8 cellular contexts compared by ENCODE assay signal in genomic region chr18:48605408-48605845, GRCh38.
DNase-seq lines count a peak whose midpoint lies in the region; ATAC-seq and TF ChIP-seq lines count a peak whose summit lies in the region.

No MANE protein-coding gene starts in this region.

- peak; percentile 57 for TF ChIP-seq CTCF in DOHH2 (IDR thresholded peaks at IDR 0.05; ENCODE audit: low read depth, low read length, poor library complexity, severe bottlenecking)
- TF ChIP-seq CTCF in fibroblast of pulmonary artery (IDR thresholded peaks at IDR 0.05; ENCODE audit: low read length, missing control alignments) = peak; percentile 34
- TF ChIP-seq CTCF in CD8-positive, alpha-beta T cell (IDR thresholded peaks at IDR 0.05) = no peak
- TF ChIP-seq CTCF in testis (IDR thresholded peaks at IDR 0.05) = no peak

- no peaks in the 10 kb centered on the region for H3K9me3 Mint-ChIP-seq in CD8-positive, alpha-beta T cell

- 49 to 56% methylated on average over 3 of the region's 3 CpGs for WGBS in testis, 2 donors

- no peaks in the 10 kb centered on the region for H3K36me3 Mint-ChIP-seq in CD8-positive, alpha-beta T cell

- H3K4me3 ChIP-seq in DOHH2 (ENCODE audit: low read length) (no peak overlapping the region), fibroblast of pulmonary artery (replicated peaks; ENCODE audit: low read depth, low read length) (no peak overlapping the region), testis (no peak overlapping the region)
- H3K4me3 ChIP-seq in CD8-positive, alpha-beta T cell (ENCODE audit: low read depth, low read length) = no peak overlapping the region

- H3K4me1 ChIP-seq in DOHH2 (ENCODE audit: control insufficient read depth, low read length) = peaks cover 5% of the 10 kb centered on the region; the same call in 1 of the 2 replicates
- no peaks in the 10 kb centered on the region for H3K4me1 ChIP-seq in CD8-positive, alpha-beta T cell (ENCODE audit: insufficient read depth, low read length)
- H3K4me1 ChIP-seq in testis = peaks cover 46% of the 10 kb centered on the region

- no peaks in the 10 kb centered on the region for H3K27me3 ChIP-seq in DOHH2 (ENCODE audit: control insufficient read depth, low read length)
- no peaks in the 10 kb centered on the region for H3K27me3 ChIP-seq in CD8-positive, alpha-beta T cell (ENCODE audit: insufficient read depth, low read length)
- no peaks in the 10 kb centered on the region for H3K27me3 ChIP-seq in testis

- H3K4me2 ChIP-seq in DOHH2 (ENCODE audit: low read length) = no peak overlapping the region

- CTCF ChIA-PET in CD8-positive, alpha-beta T cell (lab: Charles Lee) = no interaction called here

- H3K27ac ChIP-seq in DOHH2 (ENCODE audit: low read depth, low read length) = no peak overlapping the region
- H3K27ac ChIP-seq in CD8-positive, alpha-beta T cell (ENCODE audit: low read depth, low read length) = no peak overlapping the region
- no peak overlapping the region for H3K27ac ChIP-seq in testis

- ATAC-seq in HG02610 (IDR thresholded peaks at IDR 0.05; ENCODE audit: unreplicated experiment) (peak; percentile 52), GM21360 (IDR thresholded peaks at IDR 0.05; ENCODE audit: unreplicated experiment) (no peak)
- no peak for ATAC-seq in CD8-positive, alpha-beta T cell

- no peaks in the 10 kb centered on the region for H3K9me2 ChIP-seq in DOHH2 (replicated peaks; ENCODE audit: control insufficient read depth, low read length)

- no peak overlapping the region for H3K27ac Mint-ChIP-seq in CD8-positive, alpha-beta T cell

- intact Hi-C loops in CD8-positive, alpha-beta T cell (cut with DNase I, micrococcal nuclease) = no loop called here
- intact Hi-C loops in testis (cut with DNase I; ENCODE audit: low total_unique reads) = no loop called here

- H3K27me3 Mint-ChIP-seq in CD8-positive, alpha-beta T cell (ENCODE audit: low read depth) = no peaks in the 10 kb centered on the region

- no peaks in the 10 kb centered on the region for H3F3A ChIP-seq in DOHH2 (ENCODE audit: control insufficient read depth, insufficient read depth)

- no peak overlapping the region for H3K4me3 Mint-ChIP-seq in CD8-positive, alpha-beta T cell

- H4K20me1 ChIP-seq in DOHH2 (ENCODE audit: control insufficient read depth, insufficient read depth, low read depth, low read length) = no peaks in the 10 kb centered on the region

- DNase-seq in NCI-H774 (lab: John Stamatoyannopoulos, UW) (peak; percentile 15), fibroblast of pulmonary artery (ENCODE audit: low read depth) (peak; percentile 38), cerebellar cortex (ENCODE audit: low spot score) (no peak), testis (no peak)
- DNase-seq in CD8-positive, alpha-beta T cell = no peak

- POLR2A ChIA-PET in CD8-positive, alpha-beta T cell (lab: Charles Lee) = no interaction called here

- no peaks in the 10 kb centered on the region for H3K36me3 ChIP-seq in DOHH2 (ENCODE audit: control insufficient read depth, low read length)
- no peaks in the 10 kb centered on the region for H3K36me3 ChIP-seq in CD8-positive, alpha-beta T cell (ENCODE audit: insufficient read depth, low read length)
- H3K36me3 ChIP-seq in testis (ENCODE audit: low read depth, missing control alignments) = no peaks in the 10 kb centered on the region

- no peak for TF ChIP-seq POLR2A in testis (IDR thresholded peaks at IDR 0.05)

- H3K4me1 Mint-ChIP-seq in CD8-positive, alpha-beta T cell (ENCODE audit: low read depth) = no peaks in the 10 kb centered on the region

- H3K9me3 ChIP-seq in DOHH2 (ENCODE audit: control insufficient read depth, insufficient read depth, low read length) (no peaks in the 10 kb centered on the region), testis (no peaks in the 10 kb centered on the region)
- no peaks in the 10 kb centered on the region for H3K9me3 ChIP-seq in CD8-positive, alpha-beta T cell (ENCODE audit: low read length)

- H3K79me2 ChIP-seq in DOHH2 (ENCODE audit: control insufficient read depth, low read length) = no peaks in the 10 kb centered on the region

Comparison
In these comparisons a context has a peak if more than half of its experiments do, and no peak if none do; other contexts are left out.
1. CTCF ChIP-seq: peak in DOHH2 (single experiment) and fibroblast of pulmonary artery (single experiment); none in CD8-positive, alpha-beta T cell (single experiment) and testis (0 of 3).
2. DNase-seq: peak in NCI-H774 (single experiment) and fibroblast of pulmonary artery (single experiment); none in CD8-positive, alpha-beta T cell (0 of 7), cerebellar cortex (single experiment) and testis (single experiment).